ENCODE assay signal across 20 cellular contexts in genomic region chr3:185708392-185708791, GRCh38.
A peak's percentile ranks its signal among the peaks of the same experiment; 100 is the strongest.
DNase-seq lines count a peak whose midpoint lies in the region; ATAC-seq, FAIRE-seq and TF ChIP-seq lines count a peak whose summit lies in the region.
"Had no signal": no experiment of that assay in that cellular context is flagged by ENCODE, and none has a peak within 500 bp of the region (broad histone marks: within the 10 kb centered on the region; RNA-seq: fewer than 3 reads in every experiment).

No MANE protein-coding gene starts in this region.

- H3K36me3 Mint-ChIP-seq in H9 (ENCODE audit: insufficient read depth in 1 of 3, low read depth in 3 of 3) (peaks cover 0 to 5% (median 4%) of the 10 kb centered on the region in 3 experiments; a peak in 5 of 7 replicates), astrocyte (ENCODE audit: low read depth, unreplicated experiment) (peaks cover 2% of the 10 kb centered on the region), nephron progenitor cell (ENCODE audit: low read depth) (peaks cover 42% of the 10 kb centered on the region)

- H4K8ac ChIP-seq in H9 (replicated peaks; ENCODE audit: insufficient read length, low read depth, low read length) = no peak overlapping the region

- peaks cover 15% of the 10 kb centered on the region; the same call in 1 of the 2 replicates for H3K79me2 ChIP-seq in H9 (ENCODE audit: insufficient read depth, low read length)
- H3K79me2 ChIP-seq in astrocyte (ENCODE audit: insufficient read depth, low read length) = peaks cover 96% of the 10 kb centered on the region

- no peak overlapping the region for H2BK120ac ChIP-seq in H9 (ENCODE audit: low read depth, low read length, poor library complexity, severe bottlenecking)

- H3K27ac Mint-ChIP-seq in H9 (peak overlapping the region in 2 of 3 experiments; percentile 59 to 85; a peak in 3 of 7 replicates), astrocyte (ENCODE audit: unreplicated experiment) (peak overlapping the region; percentile 13), nephron progenitor cell (peak overlapping the region; percentile 95)
- H3K27ac Mint-ChIP-seq: CD4-positive, alpha-beta T cell had no signal

- H3K14ac ChIP-seq in H9 (ENCODE audit: insufficient read depth, low read length) = no peak overlapping the region

- no CpG with 5 or more reads among the region's 5 CpGs for WGBS in H9 (ENCODE audit: extremely low coverage, insufficient read length, low lambda C conversion rate)

- H3K4me2 ChIP-seq in H9 (ENCODE audit: insufficient read depth, insufficient read length, low read length) (no peak overlapping the region), astrocyte (ENCODE audit: low read length) (no peak overlapping the region)
- H3K4me2 ChIP-seq: PC-9 had no signal

- ATAC-seq in HG03460 (IDR thresholded peaks at IDR 0.05; ENCODE audit: unreplicated experiment) = no peak
- ATAC-seq: GM12878, SK-N-SH treated with all-trans-retinoic acid at 6 μM for 48 hours had no signal

- no peak overlapping the region for H4K91ac ChIP-seq in H9 (ENCODE audit: insufficient read length, low read depth, low read length)

- H3K56ac ChIP-seq in H9 (ENCODE audit: insufficient read length, low read depth, low read length) = no peak overlapping the region

- H2BK15ac ChIP-seq in H9 (ENCODE audit: low read depth, low read length) = no peak overlapping the region

- H3K23ac ChIP-seq in H9 (ENCODE audit: insufficient read length, low read depth, low read length) = no peak overlapping the region

- FAIRE-seq in astrocyte (lab: Jason Lieb, UNC) = no peak
- FAIRE-seq: GM12878, HTR-8/SVneo had no signal

- H2BK5ac ChIP-seq in H9 (ENCODE audit: insufficient read length, low read length) = no peak overlapping the region

- no peaks in the 10 kb centered on the region for H3K27me3 ChIP-seq in H9 (ENCODE audit: insufficient read depth, low read length)
- H3K27me3 ChIP-seq in astrocyte (ENCODE audit: insufficient read depth, low read length) = no peaks in the 10 kb centered on the region
- no peaks in the 10 kb centered on the region for H3K27me3 ChIP-seq in H7 (ENCODE audit: control insufficient read depth, insufficient read depth, low read length)
- H3K27me3 ChIP-seq: BLaER1 had no signal

- no peak overlapping the region for H4K5ac ChIP-seq in H9 (ENCODE audit: insufficient read length, low read depth, low read length)

- H2AFZ ChIP-seq in H9 (ENCODE audit: low read length) (no peak overlapping the region), astrocyte (ENCODE audit: low read depth, low read length) (no peak overlapping the region)
- H2AFZ ChIP-seq: PC-9 had no signal

- H3K36me3 ChIP-seq in astrocyte (ENCODE audit: insufficient read depth, low read length) (no peaks in the 10 kb centered on the region), H7 (replicated peaks; ENCODE audit: control insufficient read depth, insufficient read depth, low read length) (no peaks in the 10 kb centered on the region)
- H3K36me3 ChIP-seq: BLaER1 had no signal

- peak overlapping the region; percentile 40 for H3K27ac ChIP-seq in 22Rv1
- H3K27ac ChIP-seq in H9 (ENCODE audit: insufficient read length, low read depth, low read length) = no peak overlapping the region
- H3K27ac ChIP-seq in astrocyte (ENCODE audit: low read depth, low read length) = no peak overlapping the region
- H3K27ac ChIP-seq: BLaER1, PC-9, RWPE1 had no signal

- no peak overlapping the region for H2BK20ac ChIP-seq in H9 (ENCODE audit: low read depth, low read length, poor library complexity, severe bottlenecking)

- H3K79me1 ChIP-seq in H9 (ENCODE audit: insufficient read depth, low read depth, low read length, poor library complexity, severe bottlenecking) = peaks cover 9% of the 10 kb centered on the region

- DNase-seq in H9 (no peak), astrocyte (ENCODE audit: low read depth) (no peak), nephron progenitor cell (no peak), H7 (no peak), NCI-H510A treated with DMSO at 0.1 percent for 48 hours (lab: John Stamatoyannopoulos, UW) (no peak)
- DNase-seq: CD4-positive, alpha-beta T cell; COR-L47; DMS79 treated with DMSO at 0.1 percent for 48 hours; HCEC 1CT; Karpas-422; NCI-H187; NCI-H748 treated with DMSO at 0.1 percent for 48 hours; PC-9 had no signal

- TF ChIP-seq CTCF in 22Rv1 (IDR thresholded peaks at IDR 0.05) = no peak
- TF ChIP-seq CTCF in H9 (conservative IDR thresholded peaks at IDR 0.05) = no peak
- TF ChIP-seq CTCF in astrocyte (IDR thresholded peaks at IDR 0.05; ENCODE audit: insufficient read depth, low read depth, low read length) = no peak
- TF ChIP-seq CTCF in nephron progenitor cell (IDR thresholded peaks at IDR 0.05) = no peak

- H3K4me3 Mint-ChIP-seq in H9 (no peak overlapping the region), astrocyte (ENCODE audit: unreplicated experiment) (no peak overlapping the region), nephron progenitor cell (no peak overlapping the region)
- H3K4me3 Mint-ChIP-seq: CD4-positive, alpha-beta T cell had no signal

- no peak overlapping the region for H2BK12ac ChIP-seq in H9 (ENCODE audit: insufficient read length, low read depth, low read length)

- no peaks in the 10 kb centered on the region for H3K23me2 ChIP-seq in H9 (ENCODE audit: insufficient read length, low read depth, low read length, poor library complexity, severe bottlenecking)

- no peaks in the 10 kb centered on the region; a peak in 1 of 5 replicates for H3K9me3 Mint-ChIP-seq in H9
- no peaks in the 10 kb centered on the region for H3K9me3 Mint-ChIP-seq in astrocyte (ENCODE audit: unreplicated experiment)
- H3K9me3 Mint-ChIP-seq in nephron progenitor cell = peaks cover 12% of the 10 kb centered on the region
- H3K9me3 Mint-ChIP-seq: CD4-positive, alpha-beta T cell had no signal

- H3T11ph ChIP-seq in H9 (ENCODE audit: low read length) = no peak overlapping the region

- H3K4me1 ChIP-seq in H9 (ENCODE audit: insufficient read depth, low read length) = peaks cover 15% of the 10 kb centered on the region; the same call in 1 of the 2 replicates
- H3K4me1 ChIP-seq in astrocyte (ENCODE audit: insufficient read depth, low read length) = peaks cover 10% of the 10 kb centered on the region

- H4K20me1 ChIP-seq in H9 (ENCODE audit: control insufficient read depth, insufficient read depth, insufficient read length) (no peaks in the 10 kb centered on the region), astrocyte (ENCODE audit: insufficient read depth, low read length) (peaks cover 68% of the 10 kb centered on the region)
- H4K20me1 ChIP-seq: BLaER1 had no signal

- H3K4me3 ChIP-seq in astrocyte (ENCODE audit: insufficient read depth, low read depth, low read length) (no peak overlapping the region), H7 (ENCODE audit: insufficient read depth, low read depth, low read length) (no peak overlapping the region)
- H3K4me3 ChIP-seq: BLaER1, GM12878, PC-9 had no signal

- H3K4me1 Mint-ChIP-seq in H9 (peaks cover 56 to 58% of the 10 kb centered on the region in 2 experiments), astrocyte (ENCODE audit: low read depth, unreplicated experiment) (peaks cover 54% of the 10 kb centered on the region), nephron progenitor cell (peaks cover 39% of the 10 kb centered on the region)

- H3K27me3 Mint-ChIP-seq in H9 (ENCODE audit: low read depth) (no peaks in the 10 kb centered on the region), astrocyte (ENCODE audit: low read depth, unreplicated experiment) (no peaks in the 10 kb centered on the region), nephron progenitor cell (ENCODE audit: low read depth, poor library complexity) (peaks cover 5% of the 10 kb centered on the region)

- H3K9ac ChIP-seq in H9 (ENCODE audit: extremely low read depth, insufficient read length, low read length) (no peak overlapping the region), astrocyte (ENCODE audit: low read length) (no peak overlapping the region)
- H3K9ac ChIP-seq: BLaER1 had no signal

- no peak overlapping the region for H2AK5ac ChIP-seq in H9 (ENCODE audit: insufficient read length, low read length)

- H3K18ac ChIP-seq in H9 (ENCODE audit: insufficient read length, low read depth, low read length) = no peak overlapping the region

- no peaks in the 10 kb centered on the region for H3K9me3 ChIP-seq in H9 (ENCODE audit: control insufficient read depth, low read depth, low read length)
- H3K9me3 ChIP-seq in astrocyte (ENCODE audit: insufficient read depth, low read depth, low read length) = no peaks in the 10 kb centered on the region

- no peak overlapping the region for H3K4ac ChIP-seq in H9 (ENCODE audit: low read depth, low read length)

Comparison
In these comparisons a context has a peak if more than half of its experiments do, and no peak if none do; other contexts are left out.
1. H3K27ac Mint-ChIP-seq: peak in every context shown above with its lines; median percentile 95 in nephron progenitor cell; 72 in H9; 13 in astrocyte.